ENCODE assay signal across 16 cellular contexts in the genomic region with DNA sequence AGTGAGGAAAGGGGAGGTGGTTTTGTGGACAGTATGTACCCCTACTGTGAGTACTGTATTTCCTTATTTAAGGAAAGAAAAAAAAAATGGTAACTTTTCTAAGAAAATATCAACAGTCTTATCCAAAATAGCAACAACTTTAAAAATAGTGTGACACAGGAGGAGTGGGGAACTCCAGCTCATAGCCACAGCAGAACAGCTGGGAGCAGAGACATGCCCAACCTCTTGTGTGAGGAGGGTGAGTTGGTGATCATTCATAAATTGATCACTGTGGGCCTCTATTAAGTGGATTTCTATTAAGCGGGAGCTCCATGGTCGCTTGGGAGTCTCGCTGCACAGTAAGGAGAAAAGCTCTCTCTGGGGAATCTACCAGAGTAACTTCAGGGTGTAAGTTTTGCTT.
A peak's percentile ranks its signal among the peaks of the same experiment; 100 is the strongest.
DNase-seq lines count a peak whose midpoint lies in the region; ATAC-seq, FAIRE-seq and TF ChIP-seq lines count a peak whose summit lies in the region.
"Had no signal": no experiment of that assay in that cellular context is flagged by ENCODE, and none has a peak within 500 bp of the region (broad histone marks: within the 10 kb centered on the region; RNA-seq: fewer than 3 reads in every experiment).

No MANE protein-coding gene starts in this region.

- no peaks in the 10 kb centered on the region for H4K20me1 ChIP-seq in BLaER1
- H4K20me1 ChIP-seq in GM12878 (ENCODE audit: control insufficient read depth, insufficient read depth), result no peaks in the 10 kb centered on the region

- H3K4me1 Mint-ChIP-seq in stimulated activated effector memory CD8-positive, alpha-beta T cell treated with anti-CD3 and anti-CD28 coated beads, Interleukin-12 subunit alpha, Interleukin-12 subunit beta, amount 100 ng/mL, for 72 hours, result no peaks in the 10 kb centered on the region
- no peaks in the 10 kb centered on the region for H3K4me1 Mint-ChIP-seq in activated naive CD8-positive, alpha-beta T cell treated with anti-CD3 and anti-CD28 coated beads for 36 hours
- H3K4me1 Mint-ChIP-seq: GM23338, IgD-negative memory B cell had no signal

- WGBS in GM12878 (ENCODE audit: insufficient coverage, insufficient replicate concordance, low lambda C conversion rate, missing lambda C conversion rate), result 100% methylated on average over 3 of the region's 3 CpGs

- H3K4me1 ChIP-seq in BLaER1, result peaks cover 24% of the 10 kb centered on the region
- no peaks in the 10 kb centered on the region for H3K4me1 ChIP-seq in GM12878 (ENCODE audit: control insufficient read depth, insufficient read depth, low read length)

- in situ Hi-C loops in GM12878 (cut with MboI), result no loop called here

- ATAC-seq in GM18868 (IDR thresholded peaks at IDR 0.05; ENCODE audit: unreplicated experiment) (peak; percentile 77), GM12878 (peak; percentile 76)
- no peak for ATAC-seq in stimulated activated effector memory CD8-positive, alpha-beta T cell treated with anti-CD3 and anti-CD28 coated beads, Interleukin-12 subunit alpha, Interleukin-12 subunit beta, amount 100 ng/mL, for 72 hours
- ATAC-seq: GM23338 had no signal

- H3K27me3 ChIP-seq in BLaER1 (no peaks in the 10 kb centered on the region), GM12878 (replicated peaks in 1 of 2; ENCODE audit: control insufficient read depth in 2 of 2, insufficient read depth in 2 of 2, low read length in 1 of 2) (no peaks in the 10 kb centered on the region)

- no peak for TF ChIP-seq RAD21 in GM12878 (IDR thresholded peaks at IDR 0.05; ENCODE audit: insufficient read depth, low read depth, low read length)

- no peaks in the 10 kb centered on the region for H3K36me3 ChIP-seq in BLaER1
- no peaks in the 10 kb centered on the region for H3K36me3 ChIP-seq in GM12878 (ENCODE audit: control insufficient read depth in 2 of 2, insufficient read depth in 2 of 2, low read length in 1 of 2)

- TF ChIP-seq CTCF in GM12878 (IDR thresholded peaks at IDR 0.05 in 2 of 3, conservative IDR thresholded peaks at IDR 0.05 in 1 of 3; ENCODE audit: control insufficient read depth in 2 of 3, extremely low read depth in 1 of 3, insufficient read depth in 1 of 3, low read depth in 3 of 3, low read length in 3 of 3), result no peak

- POLR2A ChIA-PET in GM12878 (lab: Charles Lee), result interaction anchor here (0.6 kb wide), 1 partner anchor 24 kb away, joined by 3 read pairs; no protein-coding TSS in a partner anchor

- H3K9ac ChIP-seq in BLaER1 (no peak overlapping the region), GM12878 (ENCODE audit: control insufficient read depth, insufficient read depth, low read length) (no peak overlapping the region)

- no peaks in the 10 kb centered on the region for H3K79me2 ChIP-seq in GM12878 (ENCODE audit: control insufficient read depth, insufficient read depth, low read length)

- RAD21 ChIA-PET in GM12878 (lab: Charles Lee; ENCODE audit: unreplicated experiment), result interaction anchor here (0.8 kb wide), 1 partner anchor 106 kb away, joined by 3 read pairs; no protein-coding TSS in a partner anchor

- peaks cover 17% of the 10 kb centered on the region for H3K9me3 ChIP-seq in BLaER1
- H3K9me3 ChIP-seq in GM12878 (replicated peaks; ENCODE audit: control insufficient read depth, insufficient read depth, low read length), result no peaks in the 10 kb centered on the region; the same call in 2 of the 3 replicates

- no peak for TF ChIP-seq EP300 in GM12878 (IDR thresholded peaks at IDR 0.05; ENCODE audit: borderline replicate concordance in 1 of 2, control insufficient read depth in 1 of 2, low read depth in 2 of 2, low read length in 2 of 2)

- BruUV-seq in GM12878 (replicated peaks; lab: Mats Ljungman, UMichigan), result no TSS peak

- H3K4me2 ChIP-seq in BLaER1 (peak overlapping the region; percentile 49), GM12878 (ENCODE audit: control insufficient read depth, insufficient read depth) (no peak overlapping the region)
- H3K4me2 ChIP-seq: GM23338 had no signal

- no peak overlapping the region for H3K4me3 Mint-ChIP-seq in stimulated activated effector memory CD8-positive, alpha-beta T cell treated with anti-CD3 and anti-CD28 coated beads, Interleukin-12 subunit alpha, Interleukin-12 subunit beta, amount 100 ng/mL, for 72 hours
- no peak overlapping the region for H3K4me3 Mint-ChIP-seq in activated naive CD8-positive, alpha-beta T cell treated with anti-CD3 and anti-CD28 coated beads for 36 hours
- H3K4me3 Mint-ChIP-seq: CD4-positive, CD25-positive, alpha-beta regulatory T cell; GM23338; IgD-negative memory B cell had no signal

- H3K27ac Mint-ChIP-seq in stimulated activated effector memory CD8-positive, alpha-beta T cell treated with anti-CD3 and anti-CD28 coated beads, Interleukin-12 subunit alpha, Interleukin-12 subunit beta, amount 100 ng/mL, for 72 hours, result peak overlapping the region; percentile 45
- H3K27ac Mint-ChIP-seq in activated naive CD8-positive, alpha-beta T cell treated with anti-CD3 and anti-CD28 coated beads for 36 hours, result no peak overlapping the region
- H3K27ac Mint-ChIP-seq: CD4-positive, CD25-positive, alpha-beta regulatory T cell; GM23338; IgD-negative memory B cell had no signal

- FAIRE-seq in GM12878 (lab: Jason Lieb, UNC) (no peak), urothelium cell line (lab: Jason Lieb, UNC) (no peak)
- FAIRE-seq: GM18507 had no signal

- DNase-seq in GM12878 (ENCODE audit: low read depth, low spot score) (peak; percentile 24), urothelium cell line (ENCODE audit: low spot score) (no peak), SIG-M5 treated with dmso at 0.1 percent for 504 hours (lab: John Stamatoyannopoulos, UW; ENCODE audit: unreplicated experiment) (no peak)
- DNase-seq in stimulated activated effector memory CD8-positive, alpha-beta T cell treated with anti-CD3 and anti-CD28 coated beads, Interleukin-12 subunit alpha, Interleukin-12 subunit beta, amount 100 ng/mL, for 72 hours (ENCODE audit: low spot score in 2 of 2), result no peak
- no peak for DNase-seq in activated naive CD8-positive, alpha-beta T cell treated with anti-CD3 and anti-CD28 coated beads for 36 hours
- DNase-seq: Calu3; CD4-positive, CD25-positive, alpha-beta regulatory T cell; DMS 273 treated with DMSO at 0.1 percent for 48 hours; H7; KG1 had no signal

- no peaks in the 10 kb centered on the region for H3K9me3 Mint-ChIP-seq in stimulated activated effector memory CD8-positive, alpha-beta T cell treated with anti-CD3 and anti-CD28 coated beads, Interleukin-12 subunit alpha, Interleukin-12 subunit beta, amount 100 ng/mL, for 72 hours
- no peaks in the 10 kb centered on the region for H3K9me3 Mint-ChIP-seq in activated naive CD8-positive, alpha-beta T cell treated with anti-CD3 and anti-CD28 coated beads for 36 hours
- H3K9me3 Mint-ChIP-seq: CD4-positive, CD25-positive, alpha-beta regulatory T cell; GM23338; IgD-negative memory B cell had no signal

- intact Hi-C loops in GM12878 (cut with micrococcal nuclease; ENCODE audit: unreplicated experiment), result no loop called here

- CTCF ChIA-PET in GM12878 (lab: Yijun Ruan, JAX), result interaction anchor here (1.1 kb wide), 1 partner anchor 45 kb away, joined by 4 read pairs; no protein-coding TSS in a partner anchor

- H3K27me3 Mint-ChIP-seq in activated naive CD8-positive, alpha-beta T cell treated with anti-CD3 and anti-CD28 coated beads for 36 hours, result no peaks in the 10 kb centered on the region
- H3K27me3 Mint-ChIP-seq: IgD-negative memory B cell had no signal

- TF ChIP-seq POLR2A in GM12878 (IDR thresholded peaks at IDR 0.05; ENCODE audit: low read depth, low read length), result no peak

- no peak overlapping the region for H3K4me3 ChIP-seq in BLaER1
- H3K4me3 ChIP-seq in GM12878, result no peak overlapping the region
- H3K4me3 ChIP-seq: GM23338 had no signal

- SMC1A ChIA-PET in GM12878 (lab: Charles Lee; ENCODE audit: uncharacterized antibody, unreplicated experiment), result interaction anchor here (0.6 to 1.7 kb wide), 5 partner anchors 9 to 358 kb away, joined by 3 to 8 read pairs (median 4); no protein-coding TSS in a partner anchor

- H2AFZ ChIP-seq in GM12878 (ENCODE audit: control insufficient read depth, low read depth, low read length), result no peak overlapping the region; the same call in 1 of the 2 replicates
- H2AFZ ChIP-seq: GM23338 had no signal

- H3K27ac ChIP-seq in BLaER1 (peak overlapping the region; percentile 5; the same call in 1 of the 2 replicates), GM12878 (ENCODE audit: control insufficient read depth, insufficient read depth) (no peak overlapping the region)
- H3K27ac ChIP-seq: 22Rv1 had no signal

- no peaks in the 10 kb centered on the region for H3K36me3 Mint-ChIP-seq in stimulated activated effector memory CD8-positive, alpha-beta T cell treated with anti-CD3 and anti-CD28 coated beads, Interleukin-12 subunit alpha, Interleukin-12 subunit beta, amount 100 ng/mL, for 72 hours
- no peaks in the 10 kb centered on the region for H3K36me3 Mint-ChIP-seq in activated naive CD8-positive, alpha-beta T cell treated with anti-CD3 and anti-CD28 coated beads for 36 hours
- H3K36me3 Mint-ChIP-seq: CD4-positive, CD25-positive, alpha-beta regulatory T cell had no signal

TF ChIP-seq in GM12878, 131 proteins besides CTCF, POLR2A, EP300 and RAD21 (continues in another document):
- TF ChIP-seq YBX1 (IDR thresholded peaks at IDR 0.05), result no peak
- TF ChIP-seq FOXK2 (IDR thresholded peaks at IDR 0.05), result no peak
- no peak for TF ChIP-seq NFIC (IDR thresholded peaks at IDR 0.05; ENCODE audit: low read depth, low read length)
